9 cellular contexts compared by ENCODE assay signal in the genomic region with DNA sequence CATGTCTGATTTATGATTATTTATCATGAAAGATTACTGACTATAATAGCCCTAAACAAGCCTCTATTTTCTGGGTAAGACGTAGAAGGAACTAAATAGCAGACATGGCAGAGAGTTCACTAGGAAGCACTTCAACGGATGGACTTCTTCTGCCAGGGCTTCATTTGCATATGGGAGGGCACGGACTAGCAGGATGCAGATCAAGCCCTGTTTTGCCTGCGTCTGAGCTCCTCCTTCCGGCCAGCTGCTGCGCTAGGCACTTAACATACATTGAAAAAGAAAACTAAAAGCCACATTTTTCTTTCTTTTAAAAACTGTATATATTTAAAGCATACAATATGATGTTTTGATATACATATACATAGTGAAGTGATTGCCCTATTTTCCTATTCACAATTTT.
DNase-seq lines count a peak whose midpoint lies in the region; ATAC-seq and TF ChIP-seq lines count a peak whose summit lies in the region.
"Had no signal": no experiment of that assay in that cellular context is flagged by ENCODE, and none has a peak within 500 bp of the region (broad histone marks: within the 10 kb centered on the region; RNA-seq: fewer than 3 reads in every experiment).

No MANE protein-coding gene starts in this region.

- TF ChIP-seq CTCF in foreskin keratinocyte (conservative IDR thresholded peaks at IDR 0.05) (peak; percentile 88), psoas muscle (IDR thresholded peaks at IDR 0.05) (peak; percentile 5)

- peaks cover 5% of the 10 kb centered on the region for H3K27me3 Mint-ChIP-seq in activated CD4-positive, alpha-beta T cell treated with anti-CD3 and anti-CD28 coated beads for 36 hours

- DNase-seq in activated CD4-positive, alpha-beta T cell treated with anti-CD3 and anti-CD28 coated beads for 36 hours, result peak; percentile 36
- no peak for DNase-seq in activated CD4-positive, alpha-beta T cell treated with anti-CD3 and anti-CD28 coated beads, Interleukin-2, amount 50 U/mL, for 4 hours
- DNase-seq in OCI-M1 (lab: John Stamatoyannopoulos, UW) (peak; percentile 73), foreskin keratinocyte (peak in 1 of 2 donors; percentile 63), psoas muscle (no peak), NCI-H128 (lab: John Stamatoyannopoulos, UW; ENCODE audit: unreplicated experiment) (no peak)

- no peaks in the 10 kb centered on the region for H3K9me3 ChIP-seq in psoas muscle
- H3K9me3 ChIP-seq: BLaER1 had no signal

- H3K27ac Mint-ChIP-seq in activated CD4-positive, alpha-beta T cell treated with anti-CD3 and anti-CD28 coated beads for 36 hours, result no peak overlapping the region

- H3K4me1 Mint-ChIP-seq in activated CD4-positive, alpha-beta T cell treated with anti-CD3 and anti-CD28 coated beads for 36 hours, result peaks cover 3% of the 10 kb centered on the region

- H3K9me3 Mint-ChIP-seq in activated CD4-positive, alpha-beta T cell treated with anti-CD3 and anti-CD28 coated beads for 36 hours (ENCODE audit: low read depth), result no peaks in the 10 kb centered on the region

- intact Hi-C loops in activated CD4-positive, alpha-beta T cell treated with anti-CD3 and anti-CD28 coated beads for 36 hours (cut with DNase I, micrococcal nuclease), result loop anchor here in 1 of 2 experiments (5.0 to 10.0 kb wide), 3 partner anchors 50 to 433 kb away; no protein-coding TSS in a partner anchor
- intact Hi-C loops in psoas muscle (cut with DNase I), result loop anchor here in 1 of 2 donors (10.0 kb wide), 1 partner anchor 423 kb away; no protein-coding TSS in a partner anchor

- CTCF ChIA-PET in activated CD4-positive, alpha-beta T cell treated with anti-CD3 and anti-CD28 coated beads for 36 hours (lab: Charles Lee), result no interaction called here

- peak; percentile 49 for ATAC-seq in activated CD4-positive, alpha-beta T cell treated with anti-CD3 and anti-CD28 coated beads for 36 hours
- peak; percentile 89 for ATAC-seq in HG03354 (IDR thresholded peaks at IDR 0.05; ENCODE audit: poor library complexity, severe bottlenecking, unreplicated experiment)
- ATAC-seq in foreskin keratinocyte, result peak; percentile 87
- ATAC-seq in psoas muscle, result no peak
- ATAC-seq in GM18511 (IDR thresholded peaks at IDR 0.05; ENCODE audit: unreplicated experiment), result no peak

- H3K27ac ChIP-seq in foreskin keratinocyte (no peak overlapping the region), psoas muscle (no peak overlapping the region)
- H3K27ac ChIP-seq: BLaER1 had no signal

- H3K4me3 Mint-ChIP-seq in activated CD4-positive, alpha-beta T cell treated with anti-CD3 and anti-CD28 coated beads for 36 hours, result no peak overlapping the region

- POLR2A ChIA-PET in activated CD4-positive, alpha-beta T cell treated with anti-CD3 and anti-CD28 coated beads for 36 hours (lab: Charles Lee), result no interaction called here

- no peaks in the 10 kb centered on the region for H3K4me1 ChIP-seq in foreskin keratinocyte
- H3K4me1 ChIP-seq in psoas muscle, result no peaks in the 10 kb centered on the region
- H3K4me1 ChIP-seq: BLaER1 had no signal

- no peak overlapping the region for H3K4me3 ChIP-seq in psoas muscle
- H3K4me3 ChIP-seq: BLaER1 had no signal

- no peaks in the 10 kb centered on the region for H3K36me3 Mint-ChIP-seq in activated CD4-positive, alpha-beta T cell treated with anti-CD3 and anti-CD28 coated beads for 36 hours (ENCODE audit: low read depth)

- H3K36me3 ChIP-seq in psoas muscle (ENCODE audit: insufficient read depth in 1 of 2, low read depth in 1 of 2), result no peaks in the 10 kb centered on the region
- H3K36me3 ChIP-seq: BLaER1 had no signal

- H3K27me3 ChIP-seq in foreskin keratinocyte (no peaks in the 10 kb centered on the region), psoas muscle (ENCODE audit: insufficient read depth in 3 of 3, low read length in 2 of 3) (no peaks in the 10 kb centered on the region)
- H3K27me3 ChIP-seq: BLaER1 had no signal

- WGBS in psoas muscle, 3 donors, result 7 to 9% (median 7%) methylated on average over 6 of the region's 6 CpGs

Comparison
In these comparisons a context has a peak if more than half of its experiments do, and no peak if none do; other contexts are left out.
1. DNase-seq: peak in activated CD4-positive, alpha-beta T cell treated with anti-CD3 and anti-CD28 coated beads for 36 hours (single experiment) and OCI-M1 (single experiment); none in activated CD4-positive, alpha-beta T cell treated with anti-CD3 and anti-CD28 coated beads, Interleukin-2, amount 50 U/mL, for 4 hours (0 of 2), psoas muscle (0 of 2) and NCI-H128 (single experiment).
2. ATAC-seq: peak in activated CD4-positive, alpha-beta T cell treated with anti-CD3 and anti-CD28 coated beads for 36 hours (single experiment), HG03354 (single experiment) and foreskin keratinocyte (single experiment); none in psoas muscle (0 of 4) and GM18511 (single experiment).